In the genomic region with DNA sequence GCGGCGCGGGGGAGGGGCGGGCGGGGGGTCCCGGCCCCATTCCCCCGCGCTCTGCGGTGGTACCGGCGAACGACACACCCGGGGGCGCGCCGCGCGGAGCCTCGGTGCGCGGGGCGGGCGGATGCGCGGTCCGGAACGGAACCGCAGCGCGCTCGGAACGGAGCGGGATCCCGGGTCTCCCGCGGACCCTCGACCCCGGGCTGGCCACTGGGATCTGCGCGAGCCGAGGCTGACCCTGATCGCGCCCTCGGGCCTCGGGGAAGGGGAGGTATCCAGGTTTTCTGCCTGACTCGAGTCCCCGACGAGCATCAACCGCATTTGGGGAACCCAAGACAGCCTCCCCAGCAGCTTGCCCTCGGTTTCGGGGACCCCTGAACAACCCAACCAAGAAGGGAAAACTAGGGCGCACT, we compare ENCODE assay signal across 11 cellular contexts. TPM values are rescaled to one million over a fixed set of nuclear protein-coding genes. Genes with fewer than 3 reads are reported as not detected.
DNase-seq lines count a peak whose midpoint lies in the region; ATAC-seq and TF ChIP-seq lines count a peak whose summit lies in the region.
"Had no signal": no experiment of that assay in that cellular context is flagged by ENCODE, and none has a peak within 500 bp of the region (broad histone marks: within the 10 kb centered on the region; RNA-seq: fewer than 3 reads in every experiment).

No MANE protein-coding gene starts in this region.

- H3K4me1 ChIP-seq in endodermal cell (ENCODE audit: control insufficient read depth, insufficient read depth, low read length) = peaks cover 13% of the 10 kb centered on the region

- H3K36me3 ChIP-seq in endodermal cell (ENCODE audit: control insufficient read depth, insufficient read depth, low read length) = no peaks in the 10 kb centered on the region

- no peaks in the 10 kb centered on the region for H3K36me3 Mint-ChIP-seq in activated CD4-positive, alpha-beta memory T cell treated with anti-CD3 and anti-CD28 coated beads for 36 hours
- no peaks in the 10 kb centered on the region for H3K36me3 Mint-ChIP-seq in activated CD4-positive, alpha-beta memory T cell treated with anti-CD3 and anti-CD28 coated beads, Interleukin-2, amount 10 ng/mL, durations not matched to agents 7 days and 5 days (ENCODE audit: low read depth)
- no peaks in the 10 kb centered on the region for H3K36me3 Mint-ChIP-seq in endodermal cell (ENCODE audit: low read depth)
- H3K36me3 Mint-ChIP-seq in type B pancreatic cell = no peaks in the 10 kb centered on the region

- no peak overlapping the region for H3K27ac Mint-ChIP-seq in activated CD4-positive, alpha-beta memory T cell treated with anti-CD3 and anti-CD28 coated beads for 36 hours
- H3K27ac Mint-ChIP-seq in activated CD4-positive, alpha-beta memory T cell treated with anti-CD3 and anti-CD28 coated beads, Interleukin-2, amount 10 ng/mL, durations not matched to agents 7 days and 5 days = no peak overlapping the region
- H3K27ac Mint-ChIP-seq in endodermal cell (no peak overlapping the region), type B pancreatic cell (no peak overlapping the region)

- no peak for TF ChIP-seq CTCF in endodermal cell (conservative IDR thresholded peaks at IDR 0.05)
- no peak for TF ChIP-seq CTCF in type B pancreatic cell (conservative IDR thresholded peaks at IDR 0.05)

- H3K27me3 ChIP-seq in endodermal cell (ENCODE audit: control insufficient read depth, insufficient read depth, low read length, poor library complexity, severe bottlenecking) = peaks cover 86% of the 10 kb centered on the region

- H3K27ac ChIP-seq in endodermal cell (ENCODE audit: low read depth, low read length) = no peak overlapping the region
- H3K27ac ChIP-seq: epithelial cell of prostate had no signal

- no peak overlapping the region for H3K9ac ChIP-seq in endodermal cell (ENCODE audit: extremely low read depth, low read length, poor library complexity, severe bottlenecking)

- no peak for ATAC-seq in HG03520 (IDR thresholded peaks at IDR 0.05; ENCODE audit: unreplicated experiment)

- peak overlapping the region; percentile 71 for H3K4me3 ChIP-seq in endodermal cell (ENCODE audit: low read length)

- intact Hi-C loops in activated CD4-positive, alpha-beta memory T cell treated with anti-CD3 and anti-CD28 coated beads for 36 hours (cut with micrococcal nuclease) = no loop called here

- WGBS in endodermal cell (ENCODE audit: insufficient coverage in 1 of 2, insufficient read length in 1 of 2), 2 experiments = 0 to 1% methylated on average over 24 to 46 of the region's 52 CpGs

- no peaks in the 10 kb centered on the region for H3K9me3 Mint-ChIP-seq in activated CD4-positive, alpha-beta memory T cell treated with anti-CD3 and anti-CD28 coated beads for 36 hours
- H3K9me3 Mint-ChIP-seq in activated CD4-positive, alpha-beta memory T cell treated with anti-CD3 and anti-CD28 coated beads, Interleukin-2, amount 10 ng/mL, durations not matched to agents 7 days and 5 days = no peaks in the 10 kb centered on the region
- no peaks in the 10 kb centered on the region for H3K9me3 Mint-ChIP-seq in endodermal cell
- no peaks in the 10 kb centered on the region for H3K9me3 Mint-ChIP-seq in type B pancreatic cell

- H3K4me1 Mint-ChIP-seq in activated CD4-positive, alpha-beta memory T cell treated with anti-CD3 and anti-CD28 coated beads for 36 hours (ENCODE audit: low read depth) = peaks cover 3% of the 10 kb centered on the region
- peaks cover 6% of the 10 kb centered on the region for H3K4me1 Mint-ChIP-seq in activated CD4-positive, alpha-beta memory T cell treated with anti-CD3 and anti-CD28 coated beads, Interleukin-2, amount 10 ng/mL, durations not matched to agents 7 days and 5 days
- peaks cover 8% of the 10 kb centered on the region for H3K4me1 Mint-ChIP-seq in endodermal cell
- H3K4me1 Mint-ChIP-seq in type B pancreatic cell (ENCODE audit: unreplicated experiment) = no peaks in the 10 kb centered on the region

- peak overlapping the region; percentile 3 for H3K4me3 Mint-ChIP-seq in activated CD4-positive, alpha-beta memory T cell treated with anti-CD3 and anti-CD28 coated beads for 36 hours
- no peak overlapping the region for H3K4me3 Mint-ChIP-seq in activated CD4-positive, alpha-beta memory T cell treated with anti-CD3 and anti-CD28 coated beads, Interleukin-2, amount 10 ng/mL, durations not matched to agents 7 days and 5 days
- H3K4me3 Mint-ChIP-seq in endodermal cell = peak overlapping the region; percentile 43
- peak overlapping the region; percentile 81 for H3K4me3 Mint-ChIP-seq in type B pancreatic cell

- CTCF ChIA-PET in activated CD4-positive, alpha-beta memory T cell treated with anti-CD3 and anti-CD28 coated beads for 36 hours (lab: Charles Lee) = interaction anchor here (0.7 to 1.2 kb wide), 2 partner anchors 20 to 56 kb away, joined by 3 read pairs; no protein-coding TSS in a partner anchor
- CTCF ChIA-PET in activated CD4-positive, alpha-beta memory T cell treated with anti-CD3 and anti-CD28 coated beads, Interleukin-2, amount 10 ng/mL, durations not matched to agents 7 days and 5 days (lab: Charles Lee) = no interaction called here

- no peaks in the 10 kb centered on the region for H3K9me3 ChIP-seq in endodermal cell (ENCODE audit: control insufficient read depth, low read length)

- POLR2A ChIA-PET in activated CD4-positive, alpha-beta memory T cell treated with anti-CD3 and anti-CD28 coated beads for 36 hours (lab: Charles Lee) = no interaction called here
- POLR2A ChIA-PET in activated CD4-positive, alpha-beta memory T cell treated with anti-CD3 and anti-CD28 coated beads, Interleukin-2, amount 10 ng/mL, durations not matched to agents 7 days and 5 days (lab: Charles Lee) = no interaction called here

- peaks cover 45% of the 10 kb centered on the region for H3K27me3 Mint-ChIP-seq in activated CD4-positive, alpha-beta memory T cell treated with anti-CD3 and anti-CD28 coated beads for 36 hours
- peaks cover 80% of the 10 kb centered on the region for H3K27me3 Mint-ChIP-seq in activated CD4-positive, alpha-beta memory T cell treated with anti-CD3 and anti-CD28 coated beads, Interleukin-2, amount 10 ng/mL, durations not matched to agents 7 days and 5 days
- H3K27me3 Mint-ChIP-seq in endodermal cell (ENCODE audit: insufficient read depth) = peaks cover 91% of the 10 kb centered on the region
- peaks cover 89% of the 10 kb centered on the region for H3K27me3 Mint-ChIP-seq in type B pancreatic cell

- DNase-seq in activated CD4-positive, alpha-beta memory T cell treated with anti-CD3 and anti-CD28 coated beads for 36 hours = no peak
- no peak for DNase-seq in activated CD4-positive, alpha-beta memory T cell treated with anti-CD3 and anti-CD28 coated beads, Interleukin-2, amount 10 ng/mL, durations not matched to agents 7 days and 5 days
- DNase-seq in endodermal cell = peak; percentile 77
- DNase-seq in mesenteric fat pad (ENCODE audit: low spot score) = peak; percentile 72
- no peak for DNase-seq in type B pancreatic cell (ENCODE audit: extremely low spot score, unreplicated experiment)
- no peak for DNase-seq in NCI-H226
- no peak for DNase-seq in activated CD4-positive, alpha-beta T cell treated with anti-CD3 and anti-CD28 coated beads, Interleukin-2, amount 50 U/mL, for 48 hours
- DNase-seq: activated CD4-positive, alpha-beta T cell treated with anti-CD3 and anti-CD28 coated beads, Interleukin-2, amount 50 U/mL, for 1 hour had no signal

RNA-seq across cellular contexts. Expression of gene BEAN1, which starts 0.4 kb away (rescaled TPM):
- total RNA-seq in activated CD4-positive, alpha-beta memory T cell treated with anti-CD3 and anti-CD28 coated beads for 36 hours = not detected
- total RNA-seq in activated CD4-positive, alpha-beta memory T cell treated with anti-CD3 and anti-CD28 coated beads, Interleukin-2, amount 10 ng/mL, durations not matched to agents 7 days and 5 days = not detected
- total RNA-seq in endodermal cell (under 1 TPM in 1 of 2 donors, not detected in 1; 0.18 TPM), mesenteric fat pad (0.51 TPM), type B pancreatic cell (ENCODE audit: low replicate concordance) (1.1 and 3.2 TPM in 2 replicates)
- 0.61 TPM for polyA plus RNA-seq in endodermal cell (2013, experiment 1 of 2)
- polyA plus RNA-seq in endodermal cell (2013, experiment 2 of 2) = 0.33 TPM
- polyA plus RNA-seq: AG04450 had no signal

Comparison
In these comparisons a context has a peak if more than half of its experiments do, and no peak if none do; other contexts are left out.
1. DNase-seq: peak in endodermal cell (single experiment) and mesenteric fat pad (single experiment); none in activated CD4-positive, alpha-beta memory T cell treated with anti-CD3 and anti-CD28 coated beads for 36 hours (single experiment), activated CD4-positive, alpha-beta memory T cell treated with anti-CD3 and anti-CD28 coated beads, Interleukin-2, amount 10 ng/mL, durations not matched to agents 7 days and 5 days (single experiment), type B pancreatic cell (single experiment), NCI-H226 (single experiment) and activated CD4-positive, alpha-beta T cell treated with anti-CD3 and anti-CD28 coated beads, Interleukin-2, amount 50 U/mL, for 48 hours (0 of 2).